ENCODE assay signal across 9 cellular contexts in the genomic region with DNA sequence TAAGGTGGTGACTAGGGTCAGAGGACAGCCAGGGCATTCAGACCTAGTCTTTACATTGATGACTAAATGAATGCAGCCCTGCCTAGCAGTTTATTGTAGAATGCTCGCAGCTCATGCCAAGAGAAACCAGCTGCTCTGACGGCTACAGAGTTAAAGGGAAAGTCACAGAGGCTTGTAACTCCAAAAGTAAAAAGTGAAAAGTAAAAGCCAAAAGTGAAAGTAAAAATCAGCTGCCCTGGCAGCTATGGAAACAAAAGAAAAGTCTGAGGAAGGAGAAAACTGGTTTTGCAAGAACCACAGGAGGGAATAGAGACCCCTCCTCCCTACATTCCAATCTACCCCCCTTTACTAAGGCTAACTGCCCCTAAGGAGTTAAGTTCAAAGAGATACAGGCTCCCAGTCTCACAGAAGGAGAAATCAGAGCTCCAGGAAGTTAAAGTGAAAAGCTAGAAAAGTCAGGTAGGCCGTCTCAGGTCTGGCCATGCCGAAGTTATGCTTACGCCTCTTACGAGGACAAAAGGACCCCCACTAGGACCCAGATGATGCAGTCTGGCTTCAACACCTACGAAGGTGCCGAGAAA. TPM values are rescaled to one million over a fixed set of nuclear protein-coding genes. Genes with fewer than 3 reads are reported as not detected.
A peak's percentile ranks its signal among the peaks of the same experiment; 100 is the strongest.
DNase-seq lines count a peak whose midpoint lies in the region; ATAC-seq and TF ChIP-seq lines count a peak whose summit lies in the region.
"Had no signal": no experiment of that assay in that cellular context is flagged by ENCODE, and none has a peak within 500 bp of the region (broad histone marks: within the 10 kb centered on the region; RNA-seq: fewer than 3 reads in every experiment).

No MANE protein-coding gene starts in this region.

- no peaks in the 10 kb centered on the region for H3K27me3 Mint-ChIP-seq in CD4-positive, alpha-beta T cell
- H3K27me3 Mint-ChIP-seq in nephron (ENCODE audit: low read depth), result no peaks in the 10 kb centered on the region

- intact Hi-C loops in CD4-positive, alpha-beta T cell (cut with DNase I, micrococcal nuclease), result loop anchor here (5.0 kb wide), 2 partner anchors 37 to 507 kb away; partner anchors contain the start of gene HDAC6 (in 1 of the 2)

- no peaks in the 10 kb centered on the region for H3K36me3 ChIP-seq in Peyer's patch
- no peaks in the 10 kb centered on the region for H3K36me3 ChIP-seq in esophagus (ENCODE audit: control insufficient read depth in 2 of 2, insufficient read depth in 2 of 2, low read length in 1 of 2)

- H3K27me3 ChIP-seq in CD4-positive, alpha-beta T cell (ENCODE audit: control insufficient read depth, insufficient read depth, low read length), result no peaks in the 10 kb centered on the region
- H3K27me3 ChIP-seq in Peyer's patch, result no peaks in the 10 kb centered on the region
- H3K27me3 ChIP-seq in esophagus (ENCODE audit: control insufficient read depth in 1 of 2, insufficient read depth in 2 of 2, low read length in 2 of 2), result no peaks in the 10 kb centered on the region

- 3 to 30% methylated on average over 8 of the region's 8 CpGs for WGBS in esophagus, 2 donors

- peak overlapping the region; percentile 88 for H3K4me3 Mint-ChIP-seq in CD4-positive, alpha-beta T cell
- peak overlapping the region; percentile 61 to 70 (median 69) for H3K4me3 Mint-ChIP-seq in nephron

- CTCF ChIA-PET in CD4-positive, alpha-beta T cell (lab: Charles Lee), result no interaction called here

- no peaks in the 10 kb centered on the region for H3K9me3 ChIP-seq in CD4-positive, alpha-beta T cell (ENCODE audit: control insufficient read depth, low read length)
- H3K9me3 ChIP-seq in Peyer's patch (no peaks in the 10 kb centered on the region), esophagus (ENCODE audit: control insufficient read depth in 2 of 2, insufficient read depth in 1 of 2, low read depth in 1 of 2, low read length in 1 of 2) (no peaks in the 10 kb centered on the region)

- no peak for TF ChIP-seq CTCF in CD4-positive, alpha-beta T cell (IDR thresholded peaks at IDR 0.05)
- TF ChIP-seq CTCF in Peyer's patch (IDR thresholded peaks at IDR 0.05), result no peak
- TF ChIP-seq CTCF in nephron (IDR thresholded peaks at IDR 0.05; ENCODE audit: unreplicated experiment in 3 of 3), result no peak

- H3K4me3 ChIP-seq in Peyer's patch (peak overlapping the region; percentile 15 to 39 (median 27)), esophagus (ENCODE audit: low read depth in 1 of 2, low read length in 2 of 2) (peak overlapping the region in 1 of 2 donors; percentile 27)

- POLR2A ChIA-PET in CD4-positive, alpha-beta T cell (lab: Charles Lee), result interaction anchor here (0.9 to 2.5 kb wide), 11 partner anchors 8 to 369 kb away, joined by 3 to 41 read pairs (median 5); partner anchors contain the start of genes CCDC22, OTUD5, PPP1R3F and TFE3

- H3K4me1 ChIP-seq in Peyer's patch (no peaks in the 10 kb centered on the region), esophagus (ENCODE audit: control insufficient read depth in 2 of 2, insufficient read depth in 2 of 2, low read length in 1 of 2) (no peaks in the 10 kb centered on the region)

- TF ChIP-seq POLR2A in Peyer's patch (IDR thresholded peaks at IDR 0.05), result no peak

- peaks cover 25% of the 10 kb centered on the region for H3K4me1 Mint-ChIP-seq in CD4-positive, alpha-beta T cell (ENCODE audit: low read depth)
- H3K4me1 Mint-ChIP-seq in nephron, result peaks cover 21% of the 10 kb centered on the region

- peak overlapping the region; percentile 98 for H3K27ac Mint-ChIP-seq in CD4-positive, alpha-beta T cell
- peak overlapping the region; percentile 95 to 98 (median 98) for H3K27ac Mint-ChIP-seq in nephron

- no peaks in the 10 kb centered on the region for H3K36me3 Mint-ChIP-seq in CD4-positive, alpha-beta T cell (ENCODE audit: low read depth)
- H3K36me3 Mint-ChIP-seq in nephron (ENCODE audit: low read depth), result peaks cover 4% of the 10 kb centered on the region

- DNase-seq in CD4-positive, alpha-beta T cell, result peak in 2 of 10 experiments; percentile 2 to 9
- DNase-seq in Peyer's patch (no peak), hepatic stellate cell (ENCODE audit: low spot score) (no peak), NCI-H446 (lab: John Stamatoyannopoulos, UW) (no peak)
- DNase-seq: HCEC 1CT had no signal

- ATAC-seq in CD4-positive, alpha-beta T cell (ENCODE audit: poor library complexity), result peak; percentile 72
- ATAC-seq in GM19023 (IDR thresholded peaks at IDR 0.05; ENCODE audit: unreplicated experiment) (no peak), GM21786 (IDR thresholded peaks at IDR 0.05; ENCODE audit: unreplicated experiment) (no peak)

- H3K27ac ChIP-seq in CD4-positive, alpha-beta T cell (ENCODE audit: low read depth, low read length), result peak overlapping the region; percentile 26
- H3K27ac ChIP-seq in Peyer's patch (peak overlapping the region in 3 of 4 donors; percentile 35 to 55 (median 50)), esophagus (ENCODE audit: low read depth in 2 of 2, low read length in 1 of 2) (peak overlapping the region; percentile 55 to 61)

- no peaks in the 10 kb centered on the region for H3K9me3 Mint-ChIP-seq in CD4-positive, alpha-beta T cell
- H3K9me3 Mint-ChIP-seq in nephron, result peaks cover 3% of the 10 kb centered on the region

RNA-seq across cellular contexts. Expression of gene GAGE10, which starts 6.0 kb away (rescaled TPM):
- total RNA-seq in CD4-positive, alpha-beta T cell, result not detected
- not detected for total RNA-seq in Peyer's patch
- polyA plus RNA-seq in esophagus, result not detected

RNA-seq across cellular contexts. Expression of gene GAGE12J, which starts 12.3 kb away (rescaled TPM):
- total RNA-seq in CD4-positive, alpha-beta T cell, result not detected
- total RNA-seq in Peyer's patch, result not detected
- not detected for polyA plus RNA-seq in esophagus

RNA-seq across cellular contexts. Expression of gene GAGE13, which starts 21.9 kb away (rescaled TPM):
- not detected for total RNA-seq in CD4-positive, alpha-beta T cell
- not detected for total RNA-seq in Peyer's patch
- not detected for polyA plus RNA-seq in esophagus

RNA-seq across cellular contexts. Expression of gene PPP1R3F, which starts 39.9 kb away (rescaled TPM):
- 1 to 10 TPM; 8.5 to 9.1 TPM for total RNA-seq in CD4-positive, alpha-beta T cell
- total RNA-seq in Peyer's patch, result 10 to 100 TPM in 1 of 4 donors, 1 to 10 TPM in 3; 2.5 to 19.0 (median 7.5) TPM
- polyA plus RNA-seq in esophagus, result 1 to 10 TPM; 3.8 to 4.9 TPM

RNA-seq across cellular contexts. Expression of gene FOXP3, which starts 45.0 kb away (rescaled TPM):
- 1 to 10 TPM; 3.7 TPM for total RNA-seq in CD4-positive, alpha-beta T cell
- total RNA-seq in Peyer's patch, result under 1 TPM in 1 of 4 donors, not detected in 3; 0.66 TPM
- under 1 TPM; 0.59 to 0.65 TPM for polyA plus RNA-seq in esophagus
